In the genomic region with DNA sequence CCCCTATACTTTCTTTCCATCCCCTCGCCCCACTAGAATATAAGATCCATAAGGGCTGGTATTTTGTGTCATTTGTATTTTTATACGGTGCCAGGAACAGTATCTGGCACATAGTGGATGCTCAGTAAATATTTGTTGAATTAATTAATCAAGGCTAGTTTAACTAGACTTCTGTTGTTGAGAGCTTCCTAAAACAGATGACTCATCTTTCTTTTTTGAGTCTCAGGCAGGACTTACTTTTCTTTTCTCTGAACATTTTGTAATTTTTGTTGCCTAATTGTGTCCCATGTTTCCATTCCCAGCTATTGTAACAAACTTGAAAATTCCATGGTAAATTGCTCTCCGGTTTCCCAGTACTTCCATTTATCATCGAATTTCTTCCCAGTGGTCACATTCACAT, we compare ENCODE assay signal across 11 cellular contexts. TPM values are rescaled to one million over a fixed set of nuclear protein-coding genes. Genes with fewer than 3 reads are reported as not detected.
DNase-seq lines count a peak whose midpoint lies in the region; ATAC-seq and TF ChIP-seq lines count a peak whose summit lies in the region.
"Had no signal": no experiment of that assay in that cellular context is flagged by ENCODE, and none has a peak within 500 bp of the region (broad histone marks: within the 10 kb centered on the region; RNA-seq: fewer than 3 reads in every experiment).

No MANE protein-coding gene starts in this region.

- intact Hi-C loops in body of pancreas (cut with DNase I) (no loop called here), left ventricle myocardium superior (cut with micrococcal nuclease) (no loop called here)

- TF ChIP-seq POLR2A in body of pancreas (IDR thresholded peaks at IDR 0.05) = no peak

- ATAC-seq in body of pancreas (peak; percentile 60), left ventricle myocardium superior (peak; percentile 51), HG02973 (IDR thresholded peaks at IDR 0.05; ENCODE audit: unreplicated experiment) (no peak)
- ATAC-seq in stimulated activated memory B cell treated with anti-CD40 and anti-IgM and Interleukin-4, amounts not matched to agents 10 μg/mL and 1 μg/mL and 100 μg/mL, for 72 hours = no peak

- H3K9me3 Mint-ChIP-seq in stimulated activated memory B cell treated with anti-CD40 and anti-IgM and Interleukin-4, amounts not matched to agents 10 μg/mL and 1 μg/mL and 100 μg/mL, for 72 hours = no peaks in the 10 kb centered on the region

- WGBS in body of pancreas, 2 donors = 47 to 61% methylated on average over 4 of the region's 4 CpGs

- H3K4me1 ChIP-seq in HEK293 (ENCODE audit: control insufficient read depth, insufficient read depth, low read length) = peaks cover 3% of the 10 kb centered on the region; the same call in 1 of the 2 replicates
- peaks cover 32% of the 10 kb centered on the region for H3K4me1 ChIP-seq in body of pancreas
- no peaks in the 10 kb centered on the region for H3K4me1 ChIP-seq in SJCRH30

- H3K4me1 Mint-ChIP-seq in stimulated activated memory B cell treated with anti-CD40 and anti-IgM and Interleukin-4, amounts not matched to agents 10 μg/mL and 1 μg/mL and 100 μg/mL, for 72 hours = peaks cover 48% of the 10 kb centered on the region

- H3K27me3 ChIP-seq in body of pancreas = no peaks in the 10 kb centered on the region
- H3K27me3 ChIP-seq in SJCRH30 = no peaks in the 10 kb centered on the region

- H3K27ac Mint-ChIP-seq in stimulated activated memory B cell treated with anti-CD40 and anti-IgM and Interleukin-4, amounts not matched to agents 10 μg/mL and 1 μg/mL and 100 μg/mL, for 72 hours = peak overlapping the region; percentile 11

- no peaks in the 10 kb centered on the region for H3K36me3 ChIP-seq in HEK293 (ENCODE audit: control insufficient read depth in 2 of 2, insufficient read depth in 1 of 2, low read length in 2 of 2)
- H3K36me3 ChIP-seq in body of pancreas (replicated peaks in 1 of 2; ENCODE audit: insufficient read depth in 1 of 2, low read depth in 2 of 2) = no peaks in the 10 kb centered on the region
- H3K36me3 ChIP-seq in SJCRH30 = peaks cover 2% of the 10 kb centered on the region; the same call in 1 of the 2 replicates

- H3K4me3 ChIP-seq in HEK293 (ENCODE audit: low read depth, low read length) (no peak overlapping the region), body of pancreas (no peak overlapping the region), SJCRH30 (no peak overlapping the region)

- H3K36me3 Mint-ChIP-seq in stimulated activated memory B cell treated with anti-CD40 and anti-IgM and Interleukin-4, amounts not matched to agents 10 μg/mL and 1 μg/mL and 100 μg/mL, for 72 hours = peaks cover 52% of the 10 kb centered on the region

- TF ChIP-seq CTCF in HEK293 (tag by site-specific recombination; IDR thresholded peaks at IDR 0.05) = no peak
- TF ChIP-seq CTCF in body of pancreas (IDR thresholded peaks at IDR 0.05) = no peak

- POLR2A ChIA-PET in HEK293 (lab: Yijun Ruan, JAX) = no interaction called here

- H3K27me3 Mint-ChIP-seq in stimulated activated memory B cell treated with anti-CD40 and anti-IgM and Interleukin-4, amounts not matched to agents 10 μg/mL and 1 μg/mL and 100 μg/mL, for 72 hours = no peaks in the 10 kb centered on the region

- H3K9me3 ChIP-seq in HEK293 (ENCODE audit: control insufficient read depth, insufficient read depth, low read depth, low read length) (no peaks in the 10 kb centered on the region), body of pancreas (no peaks in the 10 kb centered on the region), SJCRH30 (replicated peaks) (no peaks in the 10 kb centered on the region)

- CTCF ChIA-PET in HEK293 (lab: Yijun Ruan, JAX) = no interaction called here

- no peak for DNase-seq in body of pancreas
- DNase-seq in left ventricle myocardium superior = no peak
- DNase-seq in SJCRH30 = no peak
- DNase-seq in SHP77 treated with DMSO at 0.1 percent for 48 hours (lab: John Stamatoyannopoulos, UW) = no peak
- no peak for DNase-seq in NCI-H187 treated with DMSO at 0.1 percent for 48 hours (lab: John Stamatoyannopoulos, UW)
- DNase-seq: KG1, NCI-H748 treated with DMSO at 0.1 percent for 48 hours, retina had no signal

- H3K27ac ChIP-seq in HEK293 (ENCODE audit: extremely low read depth, low read depth, low read length) (no peak overlapping the region), body of pancreas (peak overlapping the region in 3 of 4 donors; percentile 38 to 48 (median 44)), SJCRH30 (no peak overlapping the region)

- no peak overlapping the region for H3K4me3 Mint-ChIP-seq in stimulated activated memory B cell treated with anti-CD40 and anti-IgM and Interleukin-4, amounts not matched to agents 10 μg/mL and 1 μg/mL and 100 μg/mL, for 72 hours

TF ChIP-seq in HEK293, 187 proteins besides CTCF, POLR2A, EP300 and RAD21:
- TF ChIP-seq ZNF292 (tag by site-specific recombination; IDR thresholded peaks at IDR 0.05; ENCODE audit: borderline replicate concordance, low read depth) = no peak
- TF ChIP-seq WT1 (tag by site-specific recombination; IDR thresholded peaks at IDR 0.05) = no peak
- peak; percentile 80; the same call in 1 of the 2 replicates for TF ChIP-seq ZNF664 (tag by site-specific recombination; IDR thresholded peaks at IDR 0.05)
- TF ChIP-seq, protein P1, sequence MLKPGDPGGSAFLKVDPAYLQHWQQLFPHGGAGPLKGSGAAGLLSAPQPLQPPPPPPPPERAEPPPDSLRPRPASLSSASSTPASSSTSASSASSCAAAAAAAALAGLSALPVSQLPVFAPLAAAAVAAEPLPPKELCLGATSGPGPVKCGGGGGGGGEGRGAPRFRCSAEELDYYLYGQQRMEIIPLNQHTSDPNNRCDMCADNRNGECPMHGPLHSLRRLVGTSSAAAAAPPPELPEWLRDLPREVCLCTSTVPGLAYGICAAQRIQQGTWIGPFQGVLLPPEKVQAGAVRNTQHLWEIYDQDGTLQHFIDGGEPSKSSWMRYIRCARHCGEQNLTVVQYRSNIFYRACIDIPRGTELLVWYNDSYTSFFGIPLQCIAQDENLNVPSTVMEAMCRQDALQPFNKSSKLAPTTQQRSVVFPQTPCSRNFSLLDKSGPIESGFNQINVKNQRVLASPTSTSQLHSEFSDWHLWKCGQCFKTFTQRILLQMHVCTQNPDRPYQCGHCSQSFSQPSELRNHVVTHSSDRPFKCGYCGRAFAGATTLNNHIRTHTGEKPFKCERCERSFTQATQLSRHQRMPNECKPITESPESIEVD (tag by site-specific recombination; IDR thresholded peaks at IDR 0.05) = peak; percentile 40

RNA-seq across cellular contexts. Expression of a gene that starts 16.7 kb away (rescaled TPM):
- 10 to 100 TPM; 17.5 to 28.0 TPM for total RNA-seq in body of pancreas
- 66.1 TPM for total RNA-seq in left ventricle myocardium superior
- 33.5 and 39.6 TPM in 2 replicates for total RNA-seq in SJCRH30 (2014; rRNA removed; shearing (Covaris generic))

Comparison
In these comparisons a context has a peak if more than half of its experiments do, and no peak if none do; other contexts are left out.
1. H3K27ac ChIP-seq: peak in body of pancreas (3 of 4); none in HEK293 (single experiment) and SJCRH30 (single experiment).
2. ATAC-seq: peak in body of pancreas (single experiment) and left ventricle myocardium superior (single experiment); none in stimulated activated memory B cell treated with anti-CD40 and anti-IgM and Interleukin-4, amounts not matched to agents 10 μg/mL and 1 μg/mL and 100 μg/mL, for 72 hours (single experiment) and HG02973 (single experiment).